Comparison of ENCODE assay signal across 19 cellular contexts in the genomic region with DNA sequence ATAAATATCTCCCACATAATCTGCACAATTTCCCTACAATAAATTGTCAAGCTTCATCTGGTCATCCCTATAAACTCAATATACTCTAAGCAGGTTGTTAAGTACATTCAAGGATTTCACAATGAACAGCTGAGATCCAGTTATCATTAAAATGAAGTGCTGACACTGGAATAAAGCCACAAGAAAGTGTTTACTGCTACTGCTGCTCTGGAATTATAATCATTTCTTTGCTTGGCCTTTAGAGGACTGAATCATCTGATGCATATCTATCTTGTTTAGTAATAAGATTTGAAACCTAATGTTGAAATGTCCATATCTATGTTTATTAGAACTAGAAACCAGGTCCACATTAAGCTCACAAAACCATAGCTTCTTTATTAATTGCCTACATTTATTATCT.
"Had no signal": no experiment of that assay in that cellular context is flagged by ENCODE, and none has a peak within 500 bp of the region (broad histone marks: within the 10 kb centered on the region; RNA-seq: fewer than 3 reads in every experiment).

No MANE protein-coding gene starts in this region.

- H3K27me3 Mint-ChIP-seq: activated CD4-positive, alpha-beta memory T cell treated with anti-CD3 and anti-CD28 coated beads, Interleukin-2, amount 10 ng/mL, durations not matched to agents 7 days and 5 days; activated CD8-positive, alpha-beta memory T cell treated with anti-CD3 and anti-CD28 coated beads, Interleukin-2, amount 10 ng/mL, durations not matched to agents 7 days and 5 days; activated naive CD8-positive, alpha-beta T cell treated with anti-CD3 and anti-CD28 coated beads for 36 hours; progenitor cell of endocrine pancreas; stimulated activated naive CD8-positive, alpha-beta T cell treated with anti-CD3 and anti-CD28 coated beads, Interleukin-15, Interleukin-2, amounts not matched to agents 100 ng/mL and 50 ng/mL, for 24 hours had no signal

- H3K36me3 Mint-ChIP-seq: activated naive CD8-positive, alpha-beta T cell treated with anti-CD3 and anti-CD28 coated beads for 36 hours had no signal

- H3K4me1 Mint-ChIP-seq: activated CD4-positive, alpha-beta memory T cell treated with anti-CD3 and anti-CD28 coated beads, Interleukin-2, amount 10 ng/mL, durations not matched to agents 7 days and 5 days; activated CD8-positive, alpha-beta memory T cell treated with anti-CD3 and anti-CD28 coated beads, Interleukin-2, amount 10 ng/mL, durations not matched to agents 7 days and 5 days; activated naive CD8-positive, alpha-beta T cell treated with anti-CD3 and anti-CD28 coated beads for 36 hours; nephron had no signal

- H3K4me3 Mint-ChIP-seq: activated CD4-positive, alpha-beta memory T cell treated with anti-CD3 and anti-CD28 coated beads, Interleukin-2, amount 10 ng/mL, durations not matched to agents 7 days and 5 days; activated CD8-positive, alpha-beta memory T cell treated with anti-CD3 and anti-CD28 coated beads, Interleukin-2, amount 10 ng/mL, durations not matched to agents 7 days and 5 days; activated naive CD8-positive, alpha-beta T cell treated with anti-CD3 and anti-CD28 coated beads for 36 hours; nephron; stimulated activated naive CD8-positive, alpha-beta T cell treated with anti-CD3 and anti-CD28 coated beads, Interleukin-15, Interleukin-2, amounts not matched to agents 100 ng/mL and 50 ng/mL, for 24 hours had no signal

- H3K27ac Mint-ChIP-seq: activated CD4-positive, alpha-beta memory T cell treated with anti-CD3 and anti-CD28 coated beads, Interleukin-2, amount 10 ng/mL, durations not matched to agents 7 days and 5 days; activated CD8-positive, alpha-beta memory T cell treated with anti-CD3 and anti-CD28 coated beads, Interleukin-2, amount 10 ng/mL, durations not matched to agents 7 days and 5 days; activated naive CD8-positive, alpha-beta T cell treated with anti-CD3 and anti-CD28 coated beads for 36 hours; nephron; progenitor cell of endocrine pancreas; stimulated activated naive CD8-positive, alpha-beta T cell treated with anti-CD3 and anti-CD28 coated beads, Interleukin-15, Interleukin-2, amounts not matched to agents 100 ng/mL and 50 ng/mL, for 24 hours had no signal

- DNase-seq: activated CD4-positive, alpha-beta memory T cell treated with anti-CD3 and anti-CD28 coated beads, Interleukin-2, amount 10 ng/mL, durations not matched to agents 7 days and 5 days; activated CD4-positive, alpha-beta T cell treated with anti-CD3 and anti-CD28 coated beads for 48 hours; activated CD4-positive, CD25-positive, alpha-beta regulatory T cell; activated CD8-positive, alpha-beta memory T cell treated with anti-CD3 and anti-CD28 coated beads, Interleukin-2, amount 10 ng/mL, durations not matched to agents 7 days and 5 days; activated naive CD4-positive, alpha-beta T cell; activated naive CD8-positive, alpha-beta T cell treated with anti-CD3 and anti-CD28 coated beads for 36 hours; brain microvascular endothelial cell; effector CD4-positive, alpha-beta T cell; foreskin fibroblast; left cardiac atrium; lower lobe of right lung; T-helper 1 cell; T-helper 9 cell; transverse colon; uterus had no signal

- H3K4me3 ChIP-seq: lower lobe of right lung, suprapubic skin, transverse colon, uterus had no signal
